2 cellular contexts compared by ENCODE assay signal in the genomic region with DNA sequence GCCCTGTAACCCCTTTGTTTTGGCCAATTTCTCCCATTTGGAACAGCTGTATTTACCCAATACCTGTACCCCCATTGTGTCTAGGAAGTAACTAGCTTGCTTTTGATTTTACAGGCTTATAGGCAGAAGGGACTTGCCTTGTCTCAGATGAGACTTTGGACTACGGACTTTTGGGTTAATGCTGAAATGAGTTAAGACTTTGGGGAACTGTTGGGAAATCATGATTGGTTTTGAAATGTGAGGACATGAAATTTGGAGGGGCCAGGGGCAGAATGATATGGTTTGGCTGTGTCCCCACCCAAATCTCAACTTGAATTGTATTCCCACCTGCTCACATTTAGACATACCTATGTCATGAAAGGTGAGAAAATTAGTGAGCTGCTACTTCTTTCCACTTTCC. TPM values are rescaled to one million over a fixed set of nuclear protein-coding genes. Genes with fewer than 3 reads are reported as not detected.
"Had no signal": no experiment of that assay in that cellular context is flagged by ENCODE, and none has a peak within 500 bp of the region (broad histone marks: within the 10 kb centered on the region; RNA-seq: fewer than 3 reads in every experiment).

No MANE protein-coding gene starts in this region.

RNA-seq across cellular contexts. Expression of gene MOCS1, which starts 38.5 kb away (rescaled TPM):
- total RNA-seq: activated CD4-positive, alpha-beta memory T cell treated with anti-CD3 and anti-CD28 coated beads, Interleukin-2, amount 10 ng/mL, durations not matched to agents 7 days and 5 days; activated CD8-positive, alpha-beta T cell treated with anti-CD3 and anti-CD28 coated beads, Interleukin-2, amount 10 ng/mL, durations not matched to agents 7 days and 5 days had no signal
